16 cellular contexts compared by ENCODE assay signal in the genomic region with DNA sequence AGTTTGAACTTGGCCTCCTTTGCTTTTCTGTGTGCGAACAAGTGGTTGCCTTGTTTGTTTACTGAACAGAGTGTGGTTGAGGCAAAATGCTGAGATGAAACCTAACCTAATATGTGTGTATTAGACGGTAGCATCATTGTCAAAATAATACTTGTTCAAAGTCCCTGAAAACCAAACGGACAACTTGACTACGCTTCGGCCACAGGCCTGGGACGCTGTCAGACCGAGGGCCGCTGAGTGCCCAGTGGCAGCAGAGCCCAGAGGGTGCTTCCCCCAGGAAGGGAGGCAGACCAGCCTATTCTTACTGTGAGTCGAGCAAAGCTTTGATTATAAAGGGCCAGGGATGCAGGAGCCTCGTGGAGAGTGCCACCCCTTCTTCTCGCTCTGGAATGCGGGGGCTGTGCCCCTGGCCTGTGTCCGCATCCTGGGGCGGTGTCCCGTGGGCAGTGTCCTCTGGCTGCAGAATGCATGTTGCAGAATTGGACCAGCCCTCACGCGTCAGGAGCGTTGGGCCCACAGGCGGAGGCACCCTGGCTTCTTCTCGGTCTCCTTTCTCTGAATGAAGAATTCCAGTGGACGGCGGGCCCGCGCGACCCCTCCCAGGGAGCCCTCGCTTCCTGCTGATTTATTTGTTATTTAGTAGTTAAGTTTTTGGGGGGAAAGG. TPM values are rescaled to one million over a fixed set of nuclear protein-coding genes. Genes with fewer than 3 reads are reported as not detected.
DNase-seq lines count a peak whose midpoint lies in the region; ATAC-seq and TF ChIP-seq lines count a peak whose summit lies in the region.
"Had no signal": no experiment of that assay in that cellular context is flagged by ENCODE, and none has a peak within 500 bp of the region (broad histone marks: within the 10 kb centered on the region; RNA-seq: fewer than 3 reads in every experiment).

No MANE protein-coding gene starts in this region.

- POLR2A ChIA-PET in CD8-positive, alpha-beta T cell (lab: Charles Lee), result interaction anchor here (1.3 to 3.6 kb wide), 2 partner anchors 16 to 72 kb away, joined by 4 to 47 read pairs; partner anchors contain the start of gene CDH15
- POLR2A ChIA-PET in HEK293 (lab: Yijun Ruan, JAX), result no interaction called here

- no peaks in the 10 kb centered on the region for H3K27me3 ChIP-seq in CD8-positive, alpha-beta T cell (ENCODE audit: insufficient read depth, low read length)
- H3K27me3 ChIP-seq: vagina had no signal

- peak in 1 of 7 experiments; percentile 6 for DNase-seq in CD8-positive, alpha-beta T cell
- DNase-seq in activated naive CD4-positive, alpha-beta T cell treated with anti-CD3 and anti-CD28 coated beads, Interleukin-2, amount 50 U/mL, for 72 hours (ENCODE audit: low spot score in 2 of 2), result no peak
- DNase-seq in nephron progenitor cell (no peak), glutamatergic neuron (no peak), SHP77 (lab: John Stamatoyannopoulos, UW) (no peak), NK-92 (lab: John Stamatoyannopoulos, UW; ENCODE audit: unreplicated experiment) (no peak)
- DNase-seq: amygdala, COR-L47, H7, left ventricle myocardium superior, NCI-H1694, NCI-H524 treated with DMSO at 0.1 percent for 48 hours had no signal

- no peaks in the 10 kb centered on the region for H3K27me3 Mint-ChIP-seq in CD8-positive, alpha-beta T cell (ENCODE audit: low read depth)
- H3K27me3 Mint-ChIP-seq in nephron progenitor cell (ENCODE audit: low read depth, poor library complexity) (peaks cover 12% of the 10 kb centered on the region), glutamatergic neuron (ENCODE audit: unreplicated experiment) (peaks cover 11% of the 10 kb centered on the region)

- H3K4me1 ChIP-seq in CD8-positive, alpha-beta T cell (ENCODE audit: insufficient read depth, low read length), result peaks cover 73% of the 10 kb centered on the region
- H3K4me1 ChIP-seq in HEK293 (ENCODE audit: control insufficient read depth, insufficient read depth, low read length), result peaks cover 11% of the 10 kb centered on the region; the same call in 1 of the 2 replicates

- H3K4me3 Mint-ChIP-seq in CD8-positive, alpha-beta T cell, result peak overlapping the region; percentile 80
- H3K4me3 Mint-ChIP-seq in nephron progenitor cell (no peak overlapping the region), glutamatergic neuron (ENCODE audit: unreplicated experiment) (no peak overlapping the region)

- H3K27ac ChIP-seq in CD8-positive, alpha-beta T cell (ENCODE audit: low read depth, low read length), result peak overlapping the region; percentile 82
- H3K27ac ChIP-seq in HEK293 (ENCODE audit: extremely low read depth, low read depth, low read length), result no peak overlapping the region
- H3K27ac ChIP-seq: coronary artery, KMS-11, vagina had no signal

- intact Hi-C loops in CD8-positive, alpha-beta T cell (cut with DNase I, micrococcal nuclease), result loop anchor here (5.0 to 10.0 kb wide), 2 partner anchors 242 to 406 kb away; partner anchors contain the start of genes GALNS (in 1 of the 2), SPG7 (in 1 of the 2) and TRAPPC2L (in 1 of the 2)

- H3K9me3 Mint-ChIP-seq in CD8-positive, alpha-beta T cell, result no peaks in the 10 kb centered on the region
- H3K9me3 Mint-ChIP-seq in activated naive CD4-positive, alpha-beta T cell treated with anti-CD3 and anti-CD28 coated beads, Interleukin-2, amount 50 U/mL, for 72 hours, result no peaks in the 10 kb centered on the region
- H3K9me3 Mint-ChIP-seq in nephron progenitor cell, result no peaks in the 10 kb centered on the region
- peaks cover 5% of the 10 kb centered on the region for H3K9me3 Mint-ChIP-seq in glutamatergic neuron (ENCODE audit: unreplicated experiment)

- peaks cover 64% of the 10 kb centered on the region for H3K4me1 Mint-ChIP-seq in CD8-positive, alpha-beta T cell (ENCODE audit: low read depth)
- H3K4me1 Mint-ChIP-seq in nephron progenitor cell, result peaks cover 54% of the 10 kb centered on the region
- peaks cover 26% of the 10 kb centered on the region for H3K4me1 Mint-ChIP-seq in glutamatergic neuron (ENCODE audit: low read depth, unreplicated experiment)

- peaks cover 53% of the 10 kb centered on the region for H3K36me3 Mint-ChIP-seq in CD8-positive, alpha-beta T cell
- H3K36me3 Mint-ChIP-seq in activated naive CD4-positive, alpha-beta T cell treated with anti-CD3 and anti-CD28 coated beads, Interleukin-2, amount 50 U/mL, for 72 hours, result peaks cover 49 to 56% of the 10 kb centered on the region in 2 donors
- H3K36me3 Mint-ChIP-seq in nephron progenitor cell (ENCODE audit: low read depth) (peaks cover 15% of the 10 kb centered on the region), glutamatergic neuron (ENCODE audit: unreplicated experiment) (no peaks in the 10 kb centered on the region)

- H3K36me3 ChIP-seq in CD8-positive, alpha-beta T cell (ENCODE audit: insufficient read depth, low read length), result peaks cover 33% of the 10 kb centered on the region
- H3K36me3 ChIP-seq in HEK293 (ENCODE audit: control insufficient read depth in 2 of 2, insufficient read depth in 1 of 2, low read length in 2 of 2), result peaks cover 0 to 48% of the 10 kb centered on the region in 2 experiments; a peak in 1 of 3 replicates

- CTCF ChIA-PET in CD8-positive, alpha-beta T cell (lab: Charles Lee), result interaction anchor here (0.9 kb wide), 1 partner anchor 68 kb away, joined by 3 read pairs; no protein-coding TSS in a partner anchor
- CTCF ChIA-PET in HEK293 (lab: Yijun Ruan, JAX), result no interaction called here

- ATAC-seq in CD8-positive, alpha-beta T cell, result no peak
- ATAC-seq in activated naive CD4-positive, alpha-beta T cell treated with anti-CD3 and anti-CD28 coated beads, Interleukin-2, amount 50 U/mL, for 72 hours, result no peak
- ATAC-seq: left ventricle myocardium superior had no signal

- H3K27ac Mint-ChIP-seq in CD8-positive, alpha-beta T cell, result peak overlapping the region; percentile 99
- H3K27ac Mint-ChIP-seq in activated naive CD4-positive, alpha-beta T cell treated with anti-CD3 and anti-CD28 coated beads, Interleukin-2, amount 50 U/mL, for 72 hours, result peak overlapping the region; percentile 81 to 100
- H3K27ac Mint-ChIP-seq in nephron progenitor cell (peak overlapping the region; percentile 93), glutamatergic neuron (ENCODE audit: unreplicated experiment) (no peak overlapping the region)

- H3K4me3 ChIP-seq in CD8-positive, alpha-beta T cell (ENCODE audit: low read depth, low read length), result no peak overlapping the region
- H3K4me3 ChIP-seq in HEK293 (ENCODE audit: low read depth, low read length), result no peak overlapping the region
- H3K4me3 ChIP-seq: coronary artery, vagina had no signal

- TF ChIP-seq CTCF in CD8-positive, alpha-beta T cell (IDR thresholded peaks at IDR 0.05), result no peak
- TF ChIP-seq CTCF in HEK293 (tag by site-specific recombination; IDR thresholded peaks at IDR 0.05) (no peak), nephron progenitor cell (IDR thresholded peaks at IDR 0.05) (no peak), glutamatergic neuron (IDR thresholded peaks at IDR 0.05; ENCODE audit: partially characterized antibody, unreplicated experiment) (no peak)

- H3K9me3 ChIP-seq in CD8-positive, alpha-beta T cell (ENCODE audit: low read length), result no peaks in the 10 kb centered on the region
- no peaks in the 10 kb centered on the region for H3K9me3 ChIP-seq in HEK293 (ENCODE audit: control insufficient read depth, insufficient read depth, low read depth, low read length)
- H3K9me3 ChIP-seq: vagina had no signal

TF ChIP-seq in HEK293, 187 proteins besides CTCF, POLR2A, EP300 and RAD21:
- TF ChIP-seq SETDB1 (IDR thresholded peaks at IDR 0.05; ENCODE audit: insufficient read length, low read length) (no peak), SCRT2 (tag by site-specific recombination; IDR thresholded peaks at IDR 0.05) (0 out of 2 replicates have a peak, but pooled peaks have one; percentile 43)

RNA-seq across cellular contexts. Expression of gene ACSF3, which starts 5.2 kb away (rescaled TPM):
- 10 to 100 TPM; 33.5 to 37.0 TPM for total RNA-seq in CD8-positive, alpha-beta T cell
- 10 to 100 TPM; 33.1 to 59.9 TPM for total RNA-seq in activated naive CD4-positive, alpha-beta T cell treated with anti-CD3 and anti-CD28 coated beads, Interleukin-2, amount 50 U/mL, for 72 hours
- total RNA-seq in glutamatergic neuron (ENCODE audit: unreplicated experiment), result 29.3 TPM
